1 cellular context compared by ENCODE assay signal in the genomic region with DNA sequence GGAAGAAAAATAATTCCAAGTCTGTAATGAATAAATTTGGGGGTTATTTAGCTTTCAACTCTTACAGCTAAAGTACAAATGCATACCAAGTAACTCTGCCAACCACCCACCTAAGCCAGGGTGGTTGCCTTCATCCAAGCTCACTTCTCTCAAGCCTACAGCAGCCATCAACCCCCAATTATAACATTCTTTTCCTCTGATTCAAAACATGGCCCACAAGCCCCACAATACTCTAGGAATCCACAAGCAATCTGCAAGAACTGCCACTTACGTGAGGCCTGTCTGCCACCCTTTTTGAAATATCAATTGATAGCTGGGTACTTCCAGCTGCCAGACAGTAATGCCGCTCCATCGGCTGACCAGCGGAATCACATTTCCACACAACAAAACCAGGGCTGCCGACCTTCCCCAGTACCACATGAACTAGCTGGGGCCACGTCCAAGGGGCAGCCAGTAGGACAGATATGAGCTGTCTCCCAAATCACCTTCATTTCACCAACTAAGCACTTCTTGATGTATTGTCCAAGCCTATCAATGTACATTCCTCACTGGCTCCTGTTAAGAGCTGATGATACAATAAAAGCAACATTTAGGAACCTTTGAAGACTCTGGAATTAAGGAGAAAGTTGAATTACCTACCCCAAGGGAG.
TF ChIP-seq lines count a peak whose summit lies in the region.

No MANE protein-coding gene starts in this region.

TF ChIP-seq in IMR-90, 13 proteins besides CTCF, POLR2A, EP300 and RAD21:
- no peak for TF ChIP-seq RFX5 (IDR thresholded peaks at IDR 0.05; ENCODE audit: low read depth, low read length)
- TF ChIP-seq BHLHE40 (IDR thresholded peaks at IDR 0.05; ENCODE audit: low read depth, low read length) = no peak
- no peak for TF ChIP-seq MAZ (IDR thresholded peaks at IDR 0.05; ENCODE audit: borderline replicate concordance, low read depth, low read length)
- TF ChIP-seq CEBPB (IDR thresholded peaks at IDR 0.05; ENCODE audit: low read depth, low read length) = no peak
- TF ChIP-seq MXI1 (IDR thresholded peaks at IDR 0.05; ENCODE audit: borderline replicate concordance, low read depth, low read length) = no peak
- TF ChIP-seq CHD1 (IDR thresholded peaks at IDR 0.05; ENCODE audit: low read depth, low read length) = no peak
- no peak for TF ChIP-seq NFE2L2 (IDR thresholded peaks at IDR 0.05; ENCODE audit: low read depth, low read length)
- no peak for TF ChIP-seq RCOR1 (IDR thresholded peaks at IDR 0.05; ENCODE audit: insufficient replicate concordance, low read length)
- TF ChIP-seq, protein P1, sequence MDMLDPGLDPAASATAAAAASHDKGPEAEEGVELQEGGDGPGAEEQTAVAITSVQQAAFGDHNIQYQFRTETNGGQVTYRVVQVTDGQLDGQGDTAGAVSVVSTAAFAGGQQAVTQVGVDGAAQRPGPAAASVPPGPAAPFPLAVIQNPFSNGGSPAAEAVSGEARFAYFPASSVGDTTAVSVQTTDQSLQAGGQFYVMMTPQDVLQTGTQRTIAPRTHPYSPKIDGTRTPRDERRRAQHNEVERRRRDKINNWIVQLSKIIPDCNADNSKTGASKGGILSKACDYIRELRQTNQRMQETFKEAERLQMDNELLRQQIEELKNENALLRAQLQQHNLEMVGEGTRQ (IDR thresholded peaks at IDR 0.05; ENCODE audit: low read depth, low read length) = no peak
- TF ChIP-seq FOS (IDR thresholded peaks at IDR 0.05; ENCODE audit: low read depth, low read length) = no peak
- no peak for TF ChIP-seq SMC3 (IDR thresholded peaks at IDR 0.05; ENCODE audit: low read depth, low read length)
- TF ChIP-seq, protein P2, sequence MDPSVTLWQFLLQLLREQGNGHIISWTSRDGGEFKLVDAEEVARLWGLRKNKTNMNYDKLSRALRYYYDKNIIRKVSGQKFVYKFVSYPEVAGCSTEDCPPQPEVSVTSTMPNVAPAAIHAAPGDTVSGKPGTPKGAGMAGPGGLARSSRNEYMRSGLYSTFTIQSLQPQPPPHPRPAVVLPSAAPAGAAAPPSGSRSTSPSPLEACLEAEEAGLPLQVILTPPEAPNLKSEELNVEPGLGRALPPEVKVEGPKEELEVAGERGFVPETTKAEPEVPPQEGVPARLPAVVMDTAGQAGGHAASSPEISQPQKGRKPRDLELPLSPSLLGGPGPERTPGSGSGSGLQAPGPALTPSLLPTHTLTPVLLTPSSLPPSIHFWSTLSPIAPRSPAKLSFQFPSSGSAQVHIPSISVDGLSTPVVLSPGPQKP (IDR thresholded peaks at IDR 0.05; ENCODE audit: borderline replicate concordance, low read depth, low read length) = no peak
- TF ChIP-seq MAFK (IDR thresholded peaks at IDR 0.05; ENCODE audit: low read depth, low read length) = no peak
TF ChIP-seq in IMR-90: peak in this region for 0.
